In the genomic region with DNA sequence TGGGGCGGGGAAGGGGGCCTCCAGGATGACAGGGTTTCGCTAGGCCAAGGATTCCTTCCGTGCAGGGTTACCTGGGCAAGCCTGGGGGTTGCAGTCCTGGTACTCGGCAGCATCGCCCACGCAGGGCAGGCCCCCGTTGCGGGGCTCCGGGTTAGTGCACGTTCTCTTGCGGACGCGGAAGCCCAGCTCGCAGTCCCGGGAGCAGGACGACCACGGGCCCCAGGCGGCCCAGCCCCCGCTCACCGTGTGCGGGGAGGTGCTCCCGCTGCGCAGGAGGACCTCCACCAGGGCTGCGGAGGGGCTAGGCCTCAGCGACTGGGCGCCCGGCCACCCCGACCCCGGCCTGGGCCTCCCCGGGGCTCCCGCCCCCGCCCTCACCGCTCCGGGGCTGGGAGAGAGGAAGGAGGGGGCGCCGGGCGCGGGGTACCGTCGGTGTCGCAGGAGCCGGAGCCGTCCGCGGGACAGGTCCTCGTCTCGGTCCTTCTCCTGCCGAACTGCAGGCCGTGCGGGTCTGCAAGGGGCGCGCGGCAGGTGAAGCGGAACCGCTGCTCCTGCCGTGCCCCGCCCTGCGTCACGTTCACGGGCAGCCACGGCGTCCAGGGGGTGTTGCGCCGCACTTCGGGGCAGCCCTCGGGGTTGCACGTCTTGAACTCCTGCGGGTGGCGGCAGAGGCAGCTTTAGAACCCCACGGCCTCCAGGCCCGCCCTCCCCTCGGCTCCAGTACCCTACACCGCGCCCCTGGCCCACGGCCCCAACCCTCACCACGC, we compare ENCODE assay signal across 2 cellular contexts.
TF ChIP-seq lines count a peak whose summit lies in the region.

No MANE protein-coding gene starts in this region.

TF ChIP-seq in SK-N-SH, 30 proteins besides CTCF, POLR2A, EP300 and RAD21:
- TF ChIP-seq, protein P1, sequence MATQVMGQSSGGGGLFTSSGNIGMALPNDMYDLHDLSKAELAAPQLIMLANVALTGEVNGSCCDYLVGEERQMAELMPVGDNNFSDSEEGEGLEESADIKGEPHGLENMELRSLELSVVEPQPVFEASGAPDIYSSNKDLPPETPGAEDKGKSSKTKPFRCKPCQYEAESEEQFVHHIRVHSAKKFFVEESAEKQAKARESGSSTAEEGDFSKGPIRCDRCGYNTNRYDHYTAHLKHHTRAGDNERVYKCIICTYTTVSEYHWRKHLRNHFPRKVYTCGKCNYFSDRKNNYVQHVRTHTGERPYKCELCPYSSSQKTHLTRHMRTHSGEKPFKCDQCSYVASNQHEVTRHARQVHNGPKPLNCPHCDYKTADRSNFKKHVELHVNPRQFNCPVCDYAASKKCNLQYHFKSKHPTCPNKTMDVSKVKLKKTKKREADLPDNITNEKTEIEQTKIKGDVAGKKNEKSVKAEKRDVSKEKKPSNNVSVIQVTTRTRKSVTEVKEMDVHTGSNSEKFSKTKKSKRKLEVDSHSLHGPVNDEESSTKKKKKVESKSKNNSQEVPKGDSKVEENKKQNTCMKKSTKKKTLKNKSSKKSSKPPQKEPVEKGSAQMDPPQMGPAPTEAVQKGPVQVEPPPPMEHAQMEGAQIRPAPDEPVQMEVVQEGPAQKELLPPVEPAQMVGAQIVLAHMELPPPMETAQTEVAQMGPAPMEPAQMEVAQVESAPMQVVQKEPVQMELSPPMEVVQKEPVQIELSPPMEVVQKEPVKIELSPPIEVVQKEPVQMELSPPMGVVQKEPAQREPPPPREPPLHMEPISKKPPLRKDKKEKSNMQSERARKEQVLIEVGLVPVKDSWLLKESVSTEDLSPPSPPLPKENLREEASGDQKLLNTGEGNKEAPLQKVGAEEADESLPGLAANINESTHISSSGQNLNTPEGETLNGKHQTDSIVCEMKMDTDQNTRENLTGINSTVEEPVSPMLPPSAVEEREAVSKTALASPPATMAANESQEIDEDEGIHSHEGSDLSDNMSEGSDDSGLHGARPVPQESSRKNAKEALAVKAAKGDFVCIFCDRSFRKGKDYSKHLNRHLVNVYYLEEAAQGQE (IDR thresholded peaks at IDR 0.05; ENCODE audit: low read depth, low read length), result no peak

TF ChIP-seq in SK-N-SH treated with all-trans-retinoic acid at 6 μM for 48 hours, 23 proteins besides CTCF, POLR2A, EP300 and RAD21 (continued from another document):
- TF ChIP-seq CSDC2 (CRISPR knock-in tag; IDR thresholded peaks at IDR 0.05) (no peak), ISL1 (CRISPR knock-in tag; IDR thresholded peaks at IDR 0.05) (no peak), TOX (CRISPR knock-in tag; IDR thresholded peaks at IDR 0.05; ENCODE audit: borderline replicate concordance) (no peak), ARNTL (CRISPR knock-in tag; IDR thresholded peaks at IDR 0.05; ENCODE audit: borderline replicate concordance, low read depth) (no peak), ZC3H10 (CRISPR knock-in tag; IDR thresholded peaks at IDR 0.05) (no peak), BACH2 (CRISPR knock-in tag; IDR thresholded peaks at IDR 0.05; ENCODE audit: borderline replicate concordance) (no peak), ZNF8 (CRISPR knock-in tag; IDR thresholded peaks at IDR 0.05) (no peak), ZFP3 (CRISPR knock-in tag; IDR thresholded peaks at IDR 0.05) (no peak), PATZ1 (CRISPR knock-in tag; IDR thresholded peaks at IDR 0.05; ENCODE audit: borderline replicate concordance) (no peak), OSR1 (CRISPR knock-in tag; IDR thresholded peaks at IDR 0.05) (no peak), ZNF565 (CRISPR knock-in tag; conservative IDR thresholded peaks at IDR 0.05; ENCODE audit: low read depth) (no peak), PPARA (CRISPR knock-in tag; IDR thresholded peaks at IDR 0.05; ENCODE audit: borderline replicate concordance) (no peak), CREB5 (CRISPR knock-in tag; IDR thresholded peaks at IDR 0.05; ENCODE audit: low read depth) (no peak), CSRNP3 (CRISPR knock-in tag; IDR thresholded peaks at IDR 0.05) (no peak), ZFP30 (CRISPR knock-in tag; IDR thresholded peaks at IDR 0.05) (no peak), GLIS3 (CRISPR knock-in tag; IDR thresholded peaks at IDR 0.05) (no peak), TCF4 (CRISPR knock-in tag; IDR thresholded peaks at IDR 0.05; ENCODE audit: borderline replicate concordance) (no peak), ZNF70 (CRISPR knock-in tag; IDR thresholded peaks at IDR 0.05) (no peak)
- TF ChIP-seq, protein P2, sequence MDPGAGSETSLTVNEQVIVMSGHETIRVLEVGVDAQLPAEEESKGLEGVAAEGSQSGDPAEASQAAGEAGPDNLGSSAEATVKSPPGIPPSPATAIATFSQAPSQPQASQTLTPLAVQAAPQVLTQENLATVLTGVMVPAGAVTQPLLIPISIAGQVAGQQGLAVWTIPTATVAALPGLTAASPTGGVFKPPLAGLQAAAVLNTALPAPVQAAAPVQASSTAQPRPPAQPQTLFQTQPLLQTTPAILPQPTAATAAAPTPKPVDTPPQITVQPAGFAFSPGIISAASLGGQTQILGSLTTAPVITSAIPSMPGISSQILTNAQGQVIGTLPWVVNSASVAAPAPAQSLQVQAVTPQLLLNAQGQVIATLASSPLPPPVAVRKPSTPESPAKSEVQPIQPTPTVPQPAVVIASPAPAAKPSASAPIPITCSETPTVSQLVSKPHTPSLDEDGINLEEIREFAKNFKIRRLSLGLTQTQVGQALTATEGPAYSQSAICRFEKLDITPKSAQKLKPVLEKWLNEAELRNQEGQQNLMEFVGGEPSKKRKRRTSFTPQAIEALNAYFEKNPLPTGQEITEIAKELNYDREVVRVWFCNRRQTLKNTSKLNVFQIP (CRISPR knock-in tag; IDR thresholded peaks at IDR 0.05; ENCODE audit: borderline replicate concordance, low read depth), result no peak
